2 cellular contexts compared by ENCODE assay signal in the genomic region with DNA sequence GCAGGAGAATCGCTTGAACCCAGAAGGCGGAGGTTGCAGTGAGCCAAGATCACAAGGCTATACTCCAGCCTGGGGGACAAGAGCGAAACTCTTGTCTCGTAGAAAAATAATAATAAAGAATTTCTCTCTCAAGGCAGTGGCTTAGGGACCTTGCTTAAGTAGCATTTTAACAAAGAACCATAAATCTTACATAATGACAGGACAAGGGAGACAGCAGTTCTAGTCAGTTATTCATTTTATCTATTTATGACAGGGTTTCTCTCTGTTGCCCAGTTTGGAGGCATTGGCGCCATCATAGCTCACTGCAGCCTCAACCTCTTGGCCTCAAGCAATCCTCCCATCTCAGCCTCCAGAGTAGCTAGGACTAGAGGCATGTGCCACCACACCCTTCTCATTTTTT.
TF ChIP-seq lines count a peak whose summit lies in the region.

No MANE protein-coding gene starts in this region.

TF ChIP-seq in HEK293T, 16 proteins besides CTCF, POLR2A, EP300 and RAD21 (continued from another document):
- TF ChIP-seq, protein P1, sequence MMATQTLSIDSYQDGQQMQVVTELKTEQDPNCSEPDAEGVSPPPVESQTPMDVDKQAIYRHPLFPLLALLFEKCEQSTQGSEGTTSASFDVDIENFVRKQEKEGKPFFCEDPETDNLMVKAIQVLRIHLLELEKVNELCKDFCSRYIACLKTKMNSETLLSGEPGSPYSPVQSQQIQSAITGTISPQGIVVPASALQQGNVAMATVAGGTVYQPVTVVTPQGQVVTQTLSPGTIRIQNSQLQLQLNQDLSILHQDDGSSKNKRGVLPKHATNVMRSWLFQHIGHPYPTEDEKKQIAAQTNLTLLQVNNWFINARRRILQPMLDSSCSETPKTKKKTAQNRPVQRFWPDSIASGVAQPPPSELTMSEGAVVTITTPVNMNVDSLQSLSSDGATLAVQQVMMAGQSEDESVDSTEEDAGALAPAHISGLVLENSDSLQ (IDR thresholded peaks at IDR 0.05), result peak; percentile 63; the same call in 1 of the 2 replicates

TF ChIP-seq in K562, 482 proteins besides CTCF, POLR2A, EP300 and RAD21 (continued from another document):
- TF ChIP-seq, protein P2, sequence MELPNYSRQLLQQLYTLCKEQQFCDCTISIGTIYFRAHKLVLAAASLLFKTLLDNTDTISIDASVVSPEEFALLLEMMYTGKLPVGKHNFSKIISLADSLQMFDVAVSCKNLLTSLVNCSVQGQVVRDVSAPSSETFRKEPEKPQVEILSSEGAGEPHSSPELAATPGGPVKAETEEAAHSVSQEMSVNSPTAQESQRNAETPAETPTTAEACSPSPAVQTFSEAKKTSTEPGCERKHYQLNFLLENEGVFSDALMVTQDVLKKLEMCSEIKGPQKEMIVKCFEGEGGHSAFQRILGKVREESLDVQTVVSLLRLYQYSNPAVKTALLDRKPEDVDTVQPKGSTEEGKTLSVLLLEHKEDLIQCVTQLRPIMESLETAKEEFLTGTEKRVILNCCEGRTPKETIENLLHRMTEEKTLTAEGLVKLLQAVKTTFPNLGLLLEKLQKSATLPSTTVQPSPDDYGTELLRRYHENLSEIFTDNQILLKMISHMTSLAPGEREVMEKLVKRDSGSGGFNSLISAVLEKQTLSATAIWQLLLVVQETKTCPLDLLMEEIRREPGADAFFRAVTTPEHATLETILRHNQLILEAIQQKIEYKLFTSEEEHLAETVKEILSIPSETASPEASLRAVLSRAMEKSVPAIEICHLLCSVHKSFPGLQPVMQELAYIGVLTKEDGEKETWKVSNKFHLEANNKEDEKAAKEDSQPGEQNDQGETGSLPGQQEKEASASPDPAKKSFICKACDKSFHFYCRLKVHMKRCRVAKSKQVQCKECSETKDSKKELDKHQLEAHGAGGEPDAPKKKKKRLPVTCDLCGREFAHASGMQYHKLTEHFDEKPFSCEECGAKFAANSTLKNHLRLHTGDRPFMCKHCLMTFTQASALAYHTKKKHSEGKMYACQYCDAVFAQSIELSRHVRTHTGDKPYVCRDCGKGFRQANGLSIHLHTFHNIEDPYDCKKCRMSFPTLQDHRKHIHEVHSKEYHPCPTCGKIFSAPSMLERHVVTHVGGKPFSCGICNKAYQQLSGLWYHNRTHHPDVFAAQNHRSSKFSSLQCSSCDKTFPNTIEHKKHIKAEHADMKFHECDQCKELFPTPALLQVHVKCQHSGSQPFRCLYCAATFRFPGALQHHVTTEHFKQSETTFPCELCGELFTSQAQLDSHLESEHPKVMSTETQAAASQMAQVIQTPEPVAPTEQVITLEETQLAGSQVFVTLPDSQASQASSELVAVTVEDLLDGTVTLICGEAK (IDR thresholded peaks at IDR 0.05), result no peak
- TF ChIP-seq, protein P2 (CRISPR knock-in tag; IDR thresholded peaks at IDR 0.05), result no peak
- TF ChIP-seq, protein P3, sequence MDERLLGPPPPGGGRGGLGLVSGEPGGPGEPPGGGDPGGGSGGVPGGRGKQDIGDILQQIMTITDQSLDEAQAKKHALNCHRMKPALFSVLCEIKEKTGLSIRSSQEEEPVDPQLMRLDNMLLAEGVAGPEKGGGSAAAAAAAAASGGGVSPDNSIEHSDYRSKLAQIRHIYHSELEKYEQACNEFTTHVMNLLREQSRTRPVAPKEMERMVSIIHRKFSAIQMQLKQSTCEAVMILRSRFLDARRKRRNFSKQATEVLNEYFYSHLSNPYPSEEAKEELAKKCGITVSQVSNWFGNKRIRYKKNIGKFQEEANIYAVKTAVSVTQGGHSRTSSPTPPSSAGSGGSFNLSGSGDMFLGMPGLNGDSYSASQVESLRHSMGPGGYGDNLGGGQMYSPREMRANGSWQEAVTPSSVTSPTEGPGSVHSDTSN (CRISPR knock-in tag; IDR thresholded peaks at IDR 0.05; ENCODE audit: low read depth), result no peak
- TF ChIP-seq, protein P3 (tag; conservative IDR thresholded peaks at IDR 0.05; ENCODE audit: low read depth), result peak; percentile 78
- TF ChIP-seq MEIS2 (IDR thresholded peaks at IDR 0.05; ENCODE audit: partially characterized antibody) (peak; percentile 86), NR2C2 (CRISPR knock-in tag; IDR thresholded peaks at IDR 0.05) (no peak), NR2C2 (tag; IDR thresholded peaks at IDR 0.05) (no peak), ZNF699 (CRISPR knock-in tag; IDR thresholded peaks at IDR 0.05; ENCODE audit: insufficient replicate concordance) (no peak)
